ENCODE assay signal across 14 cellular contexts in the genomic region with DNA sequence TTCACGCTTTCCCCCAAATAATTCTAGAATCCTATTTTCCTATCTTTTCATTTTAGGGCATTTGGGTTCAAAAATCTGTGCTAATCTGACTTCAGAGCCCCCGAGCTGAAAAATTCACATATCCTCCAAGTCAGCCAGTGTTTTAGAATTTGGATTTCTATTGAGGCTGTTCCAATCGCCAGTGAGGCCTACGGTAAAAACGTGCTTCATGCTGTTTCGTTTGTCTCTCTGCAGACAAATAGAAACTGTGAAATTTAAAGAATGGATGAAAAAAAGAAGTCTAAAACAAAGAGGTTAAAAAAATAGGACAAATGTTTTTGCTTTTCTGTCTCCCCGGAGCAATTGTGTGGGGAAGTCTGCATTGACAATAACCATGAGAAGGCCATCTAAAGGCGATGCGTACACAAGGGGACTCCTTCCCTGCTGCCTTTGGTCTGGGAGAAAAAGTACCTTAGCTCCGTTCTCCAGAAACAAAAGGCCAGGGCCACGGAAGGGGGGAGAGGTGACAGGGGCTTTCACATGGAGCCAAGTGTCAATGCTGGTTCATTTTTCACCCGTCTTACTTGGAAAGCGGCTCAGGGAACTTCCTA. TPM values are rescaled to one million over a fixed set of nuclear protein-coding genes. Genes with fewer than 3 reads are reported as not detected.
DNase-seq lines count a peak whose midpoint lies in the region; ATAC-seq, FAIRE-seq and TF ChIP-seq lines count a peak whose summit lies in the region.
"Had no signal": no experiment of that assay in that cellular context is flagged by ENCODE, and none has a peak within 500 bp of the region (broad histone marks: within the 10 kb centered on the region; RNA-seq: fewer than 3 reads in every experiment).

No MANE protein-coding gene starts in this region.

- intact Hi-C loops in thyroid gland (cut with DNase I) = no loop called here

- TF ChIP-seq POLR2A in thyroid gland (IDR thresholded peaks at IDR 0.05) = no peak

- H3K27me3 ChIP-seq in brain microvascular endothelial cell (replicated peaks) = no peaks in the 10 kb centered on the region
- no peaks in the 10 kb centered on the region for H3K27me3 ChIP-seq in mesenchymal stem cell (ENCODE audit: control insufficient read depth in 1 of 2, insufficient read depth in 1 of 2, low read length in 2 of 2)
- H3K27me3 ChIP-seq in thyroid gland = no peaks in the 10 kb centered on the region
- no peaks in the 10 kb centered on the region for H3K27me3 ChIP-seq in small intestine (ENCODE audit: control insufficient read depth in 2 of 2, insufficient read depth in 2 of 2, low read length in 2 of 2)

- peak overlapping the region; percentile 74 for H4K91ac ChIP-seq in mesenchymal stem cell (ENCODE audit: low read length)

- peak overlapping the region; percentile 80 for H2BK120ac ChIP-seq in mesenchymal stem cell (ENCODE audit: low read depth, low read length)

- H3K79me1 ChIP-seq in mesenchymal stem cell (replicated peaks; ENCODE audit: low read length, poor library complexity, severe bottlenecking) = peaks cover 10% of the 10 kb centered on the region

- H3K23ac ChIP-seq in mesenchymal stem cell (ENCODE audit: low read length in 2 of 2) = no peak overlapping the region

- no peak overlapping the region for H3K4me2 ChIP-seq in mesenchymal stem cell (ENCODE audit: low read length, poor library complexity, severe bottlenecking)

- peak overlapping the region; percentile 85 for H4K8ac ChIP-seq in mesenchymal stem cell (ENCODE audit: low read length)

- TF ChIP-seq CTCF in brain microvascular endothelial cell (IDR thresholded peaks at IDR 0.05; ENCODE audit: low read depth, low read length, missing control alignments) (no peak), thyroid gland (IDR thresholded peaks at IDR 0.05) (no peak)

- peak overlapping the region in 1 of 2 experiments; percentile 74 for H3K18ac ChIP-seq in mesenchymal stem cell (ENCODE audit: low read depth in 1 of 2, low read length in 2 of 2)

- DNase-seq in DMS153 treated with DMSO at 0.1 percent for 48 hours (lab: John Stamatoyannopoulos, UW; ENCODE audit: unreplicated experiment) = peak; percentile 38
- DNase-seq in DMS153 (lab: John Stamatoyannopoulos, UW) = no peak
- no peak for DNase-seq in brain microvascular endothelial cell
- DNase-seq in mesenchymal stem cell = no peak
- no peak for DNase-seq in thyroid gland
- no peak for DNase-seq in GDM1 (lab: John Stamatoyannopoulos, UW)
- DNase-seq in small intestine = no peak
- DNase-seq: activated CD4-positive, alpha-beta T cell treated with anti-CD3 and anti-CD28 coated beads, Interleukin-2, amount 50 U/mL, for 1 hour; activated effector memory CD4-positive, alpha-beta T cell treated with anti-CD3 and anti-CD28 coated beads, Interleukin-2, amount 50 U/mL, for 16 hours; DMS 273 treated with DMSO at 0.1 percent for 48 hours; NCI-H510A treated with DMSO at 0.1 percent for 48 hours had no signal

- H2BK5ac ChIP-seq in mesenchymal stem cell (ENCODE audit: low read depth, low read length, poor library complexity, severe bottlenecking) = no peak overlapping the region

- no peak overlapping the region for H2BK15ac ChIP-seq in mesenchymal stem cell (ENCODE audit: low read depth, poor library complexity, severe bottlenecking)

- no peaks in the 10 kb centered on the region for H3K9me3 ChIP-seq in mesenchymal stem cell (ENCODE audit: control insufficient read depth, low read length)
- no peaks in the 10 kb centered on the region for H3K9me3 ChIP-seq in thyroid gland
- no peaks in the 10 kb centered on the region for H3K9me3 ChIP-seq in small intestine (ENCODE audit: control insufficient read depth, low read depth)

- in situ Hi-C loops in brain microvascular endothelial cell (cut with HindIII; ENCODE audit: low pct_ligation_motif_present, low sequenced_read_pairs) = no loop called here

- peak overlapping the region; percentile 8 for H3K9ac ChIP-seq in mesenchymal stem cell (ENCODE audit: low read length)

- no peak for FAIRE-seq in small intestine (lab: Jason Lieb, UNC)

- H3K4me3 ChIP-seq in brain microvascular endothelial cell (ENCODE audit: low read depth, low read length) = no peak overlapping the region
- no peak overlapping the region for H3K4me3 ChIP-seq in mesenchymal stem cell (ENCODE audit: insufficient read depth in 1 of 2, low read depth in 1 of 2, low read length in 2 of 2)
- no peak overlapping the region for H3K4me3 ChIP-seq in thyroid gland (replicated peaks in 1 of 3)
- no peak overlapping the region for H3K4me3 ChIP-seq in small intestine (ENCODE audit: low read depth in 1 of 2, low read length in 2 of 2)
- H3K4me3 ChIP-seq: skin epidermis had no signal

- ATAC-seq in HG03457 (IDR thresholded peaks at IDR 0.05; ENCODE audit: unreplicated experiment) = no peak

- H3K27ac ChIP-seq in brain microvascular endothelial cell (peak overlapping the region; percentile 97), mesenchymal stem cell (ENCODE audit: low read length, poor library complexity, severe bottlenecking) (no peak overlapping the region), thyroid gland (peak overlapping the region; percentile 96 to 99 (median 98)), small intestine (ENCODE audit: low read depth in 1 of 2, low read length in 1 of 2) (peak overlapping the region in 1 of 2 donors; percentile 80)
- H3K27ac ChIP-seq: 22Rv1 had no signal

- H2AFZ ChIP-seq in mesenchymal stem cell (ENCODE audit: low read depth, low read length) = no peak overlapping the region

- peak overlapping the region; percentile 29 to 76 for H3K4ac ChIP-seq in mesenchymal stem cell (ENCODE audit: low read depth in 1 of 2, low read length in 2 of 2)

- no peak overlapping the region for H3K14ac ChIP-seq in mesenchymal stem cell (ENCODE audit: low read length in 2 of 2)

- WGBS in mesenchymal stem cell = 66% methylated on average over 13 of the region's 13 CpGs
- 68 to 72% methylated on average over 13 of the region's 13 CpGs for WGBS in thyroid gland, 2 donors
- WGBS in small intestine, 3 donors = 85 to 93% (median 90%) methylated on average over 13 of the region's 13 CpGs

- H3K4me1 ChIP-seq in mesenchymal stem cell (ENCODE audit: control insufficient read depth, insufficient read depth, low read depth, low read length) (peaks cover 27% of the 10 kb centered on the region), thyroid gland (peaks cover 65 to 72% of the 10 kb centered on the region in 2 donors), small intestine (ENCODE audit: control insufficient read depth in 2 of 2, insufficient read depth in 1 of 2, low read depth in 1 of 2, low read length in 1 of 2) (peaks cover 5 to 16% of the 10 kb centered on the region in 2 donors)

- peak overlapping the region in 1 of 2 experiments; percentile 84 for H2BK12ac ChIP-seq in mesenchymal stem cell (ENCODE audit: low read length in 2 of 2)

- peak overlapping the region; percentile 26 for H2AK5ac ChIP-seq in mesenchymal stem cell (ENCODE audit: low read length, severe bottlenecking)

- no peaks in the 10 kb centered on the region for H3K36me3 ChIP-seq in brain microvascular endothelial cell (replicated peaks)
- no peaks in the 10 kb centered on the region for H3K36me3 ChIP-seq in mesenchymal stem cell (ENCODE audit: control insufficient read depth in 1 of 2, insufficient read depth in 2 of 2, low read depth in 1 of 2, low read length in 2 of 2)
- H3K36me3 ChIP-seq in thyroid gland = no peaks in the 10 kb centered on the region
- H3K36me3 ChIP-seq in small intestine (ENCODE audit: control insufficient read depth in 2 of 2, insufficient read depth in 2 of 2, low read length in 2 of 2) = no peaks in the 10 kb centered on the region

RNA-seq across cellular contexts. Expression of gene ZFHX3, which starts 4.6 kb away (rescaled TPM):
- polyA plus RNA-seq in mesenchymal stem cell (2013, experiment 1 of 2) = 5.1 TPM
- polyA plus RNA-seq in mesenchymal stem cell (2013, experiment 2 of 2) = 4.5 TPM
- 10 to 100 TPM; 27.4 to 92.9 (median 45.5) TPM for total RNA-seq in thyroid gland
- 1 to 10 TPM in 1 of 3 donors, under 1 TPM in 2; 0.45 to 4.9 (median 0.54) TPM for polyA plus RNA-seq in small intestine
